In genomic region chr2:133765693-133766092, GRCh38 we compare ENCODE assay signal across 18 cellular contexts.
A peak's percentile ranks its signal among the peaks of the same experiment; 100 is the strongest.
DNase-seq lines count a peak whose midpoint lies in the region; ATAC-seq and TF ChIP-seq lines count a peak whose summit lies in the region.
"Had no signal": no experiment of that assay in that cellular context is flagged by ENCODE, and none has a peak within 500 bp of the region (broad histone marks: within the 10 kb centered on the region; RNA-seq: fewer than 3 reads in every experiment).

No MANE protein-coding gene starts in this region.

- no peak overlapping the region for H3K18ac ChIP-seq in neuronal stem cell (ENCODE audit: low read length)

- no CpG with 5 or more reads among the region's 2 CpGs for WGBS in neuronal stem cell (ENCODE audit: extremely low coverage in 2 of 2, insufficient read length in 2 of 2, insufficient replicate concordance in 1 of 2), 2 donors

- DNase-seq in AG20443 (ENCODE audit: low spot score) (peak; percentile 42), SJSA1 (ENCODE audit: low read depth in 1 of 2, low spot score in 2 of 2) (peak; percentile 64 to 81), left ventricle myocardium inferior (no peak), neuronal stem cell (ENCODE audit: low spot score) (no peak), HUDEP-2 (lab: John Stamatoyannopoulos, UW; ENCODE audit: unreplicated experiment in 76 of 76) (no peak), NCI-H2227 (lab: John Stamatoyannopoulos, UW; ENCODE audit: unreplicated experiment) (no peak), foreskin keratinocyte (no peak)
- DNase-seq: activated CD8-positive, alpha-beta memory T cell treated with anti-CD3 and anti-CD28 coated beads for 24 hours; activated gamma-delta T cell; naive thymus-derived CD8-positive, alpha-beta T cell; NCI-H1417 treated with DMSO at 0.1 percent for 48 hours; NCI-H510A; sigmoid colon; stimulated activated naive B cell treated with anti-CD40 and anti-IgM and Interleukin-4, amounts not matched to agents 10 μg/mL and 1 μg/mL and 100 μg/mL, for 72 hours; WERI-Rb-1 had no signal

- no peak overlapping the region for H2AK5ac ChIP-seq in neuronal stem cell (ENCODE audit: low read depth, low read length)

- H3K4me1 ChIP-seq in SJSA1 (replicated peaks) = peaks cover 29% of the 10 kb centered on the region
- peaks cover 36% of the 10 kb centered on the region for H3K4me1 ChIP-seq in left ventricle myocardium inferior
- peaks cover 0 to 19% of the 10 kb centered on the region in 2 donors for H3K4me1 ChIP-seq in neuronal stem cell (ENCODE audit: control insufficient read depth in 2 of 2, insufficient read depth in 1 of 2, low read depth in 1 of 2, low read length in 2 of 2)
- no peaks in the 10 kb centered on the region for H3K4me1 ChIP-seq in foreskin keratinocyte

- no peak overlapping the region for H2BK15ac ChIP-seq in neuronal stem cell (ENCODE audit: low read length)

- H3K27ac ChIP-seq in SJSA1 (peak overlapping the region; percentile 56), left ventricle myocardium inferior (replicated peaks) (peak overlapping the region; percentile 81), neuronal stem cell (replicated peaks; ENCODE audit: low read length) (no peak overlapping the region), foreskin keratinocyte (no peak overlapping the region)
- H3K27ac ChIP-seq: cardiac muscle cell, sigmoid colon, WERI-Rb-1 had no signal

- no peak overlapping the region for H3K4ac ChIP-seq in neuronal stem cell (ENCODE audit: low read length)

- H2BK12ac ChIP-seq in neuronal stem cell (ENCODE audit: low read length) = no peak overlapping the region

- H3K4me2 ChIP-seq in neuronal stem cell (ENCODE audit: insufficient read depth, low read length, poor library complexity, severe bottlenecking) = no peak overlapping the region

- H3K36me3 ChIP-seq in SJSA1 (no peaks in the 10 kb centered on the region), left ventricle myocardium inferior (no peaks in the 10 kb centered on the region), neuronal stem cell (replicated peaks in 1 of 2; ENCODE audit: control insufficient read depth in 2 of 2, insufficient read depth in 2 of 2, low read length in 2 of 2) (no peaks in the 10 kb centered on the region)
- H3K36me3 ChIP-seq: cardiac muscle cell, sigmoid colon, WERI-Rb-1 had no signal

- peak overlapping the region; percentile 50 for H2AFZ ChIP-seq in neuronal stem cell (ENCODE audit: low read length)

- TF ChIP-seq CTCF in left ventricle myocardium inferior (IDR thresholded peaks at IDR 0.05; ENCODE audit: borderline replicate concordance) = no peak
- no peak for TF ChIP-seq CTCF in foreskin keratinocyte (conservative IDR thresholded peaks at IDR 0.05)

- H3K14ac ChIP-seq in neuronal stem cell (ENCODE audit: low read length) = no peak overlapping the region

- ATAC-seq in foreskin keratinocyte (no peak), HG03280 (IDR thresholded peaks at IDR 0.05; ENCODE audit: unreplicated experiment) (no peak)
- ATAC-seq: naive thymus-derived CD8-positive, alpha-beta T cell; SK-N-SH treated with all-trans-retinoic acid at 6 μM for 48 hours; stimulated activated naive B cell treated with anti-CD40 and anti-IgM and Interleukin-4, amounts not matched to agents 10 μg/mL and 1 μg/mL and 100 μg/mL, for 72 hours had no signal

- H4K91ac ChIP-seq in neuronal stem cell (ENCODE audit: low read depth, low read length, poor library complexity) = no peak overlapping the region

- no peaks in the 10 kb centered on the region for H3K27me3 ChIP-seq in SJSA1 (replicated peaks)
- no peaks in the 10 kb centered on the region for H3K27me3 ChIP-seq in left ventricle myocardium inferior (ENCODE audit: low read depth)
- no peaks in the 10 kb centered on the region for H3K27me3 ChIP-seq in neuronal stem cell (ENCODE audit: control insufficient read depth in 3 of 3, insufficient read depth in 3 of 3, low read depth in 1 of 3, low read length in 3 of 3)
- no peaks in the 10 kb centered on the region for H3K27me3 ChIP-seq in foreskin keratinocyte
- H3K27me3 ChIP-seq: cardiac muscle cell, sigmoid colon had no signal

- H3K4me3 ChIP-seq in SJSA1 (no peak overlapping the region), left ventricle myocardium inferior (no peak overlapping the region), neuronal stem cell (ENCODE audit: low read length in 2 of 2) (no peak overlapping the region)
- H3K4me3 ChIP-seq: cardiac muscle cell, sigmoid colon had no signal

- H3K9ac ChIP-seq in neuronal stem cell (ENCODE audit: low read depth, low read length, poor library complexity) = no peak overlapping the region

- H3K9me3 ChIP-seq in SJSA1 (replicated peaks) (no peaks in the 10 kb centered on the region), left ventricle myocardium inferior (replicated peaks) (no peaks in the 10 kb centered on the region), neuronal stem cell (replicated peaks in 1 of 2; ENCODE audit: control insufficient read depth in 2 of 2, insufficient read depth in 1 of 2, low read depth in 1 of 2, low read length in 2 of 2) (peaks cover 3 to 24% of the 10 kb centered on the region in 2 donors)
- H3K9me3 ChIP-seq: sigmoid colon had no signal

- no peak overlapping the region for H4K8ac ChIP-seq in neuronal stem cell (ENCODE audit: low read depth, low read length)

- intact Hi-C loops in left ventricle myocardium inferior (cut with micrococcal nuclease) = no loop called here

- no peak overlapping the region for H2BK5ac ChIP-seq in neuronal stem cell (ENCODE audit: low read length)

- H2BK120ac ChIP-seq in neuronal stem cell (ENCODE audit: low read depth, low read length) = no peak overlapping the region

- H3K79me1 ChIP-seq in neuronal stem cell (ENCODE audit: low read depth, low read length) = no peaks in the 10 kb centered on the region

- no peak overlapping the region for H3K23ac ChIP-seq in neuronal stem cell (ENCODE audit: low read depth, low read length, poor library complexity)

Comparison
In these comparisons a context has a peak if more than half of its experiments do, and no peak if none do; other contexts are left out.
1. DNase-seq: peak in AG20443 (single experiment) and SJSA1 (2 of 2); none in left ventricle myocardium inferior (single experiment), neuronal stem cell (single experiment), HUDEP-2 (0 of 76), NCI-H2227 (single experiment) and foreskin keratinocyte (0 of 2).
2. H3K27ac ChIP-seq: peak in SJSA1 (single experiment) and left ventricle myocardium inferior (single experiment); none in neuronal stem cell (single experiment) and foreskin keratinocyte (single experiment).